In the genomic region with DNA sequence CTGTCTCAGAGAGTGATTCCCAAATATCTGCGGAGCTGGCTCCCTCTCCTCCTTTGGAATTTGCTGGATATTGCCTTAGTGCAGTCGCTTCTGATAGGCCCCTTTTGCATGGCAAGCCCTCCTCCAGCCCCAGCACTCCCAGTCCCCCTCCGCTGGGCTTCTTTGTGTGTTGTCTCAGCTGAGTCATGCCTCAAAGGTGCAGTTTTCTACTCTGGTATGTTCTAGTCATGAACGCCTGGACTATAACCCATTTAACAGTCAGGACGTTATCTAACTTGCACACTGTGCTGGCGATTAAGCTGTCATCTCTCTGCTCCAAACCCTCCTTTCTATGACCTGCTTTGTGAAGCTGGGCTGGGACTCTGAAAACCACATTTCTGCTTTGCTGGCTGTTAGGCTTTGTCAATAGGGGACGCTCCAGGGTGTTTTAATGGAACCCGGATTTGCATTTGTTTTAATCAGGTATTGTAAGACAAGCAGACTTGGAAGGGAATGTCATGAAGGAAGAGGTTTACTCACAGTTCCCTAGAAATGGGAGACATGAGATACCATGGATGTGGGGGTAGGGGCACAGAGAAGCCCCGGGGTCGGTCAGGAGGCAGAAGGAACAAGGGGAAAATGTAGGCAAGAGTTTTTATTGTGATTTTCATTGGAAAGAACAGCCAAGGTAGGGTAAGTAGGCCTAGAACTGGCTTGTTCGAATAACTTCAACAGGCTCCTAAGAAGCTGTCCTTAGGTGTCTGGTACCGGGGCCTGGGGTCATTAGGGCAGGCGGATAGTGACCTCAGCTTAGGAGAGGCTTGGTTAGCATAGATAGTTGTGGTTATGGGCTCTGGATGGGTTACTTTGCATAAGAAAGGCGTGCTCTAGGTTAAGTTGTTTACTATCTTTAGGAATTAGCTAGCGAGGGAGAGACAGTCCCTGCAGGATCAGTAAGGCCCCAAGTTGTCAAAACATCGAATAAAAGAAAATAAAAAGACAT, we compare ENCODE assay signal across 24 cellular contexts. TPM values are rescaled to one million over a fixed set of nuclear protein-coding genes. Genes with fewer than 3 reads are reported as not detected.
DNase-seq lines count a peak whose midpoint lies in the region; FAIRE-seq and TF ChIP-seq lines count a peak whose summit lies in the region.
"Had no signal": no experiment of that assay in that cellular context is flagged by ENCODE, and none has a peak within 500 bp of the region (broad histone marks: within the 10 kb centered on the region; RNA-seq: fewer than 3 reads in every experiment).

No MANE protein-coding gene starts in this region.

- DNase-seq in AG10803 (ENCODE audit: low read depth) (peak; percentile 22), H9 (peak; percentile 76), astrocyte (ENCODE audit: low read depth) (peak; percentile 41), iPS-NIHi7 (ENCODE audit: extremely low spot score) (peak; percentile 59), ecto neural progenitor cell (ENCODE audit: low spot score) (no peak), DMS79 (lab: John Stamatoyannopoulos, UW) (no peak), HuH-7.5 (ENCODE audit: low spot score) (no peak), germinal center (ENCODE audit: low spot score) (no peak)
- DNase-seq: ACHN; activated CD8-positive, alpha-beta T cell treated with anti-CD3 and anti-CD28 coated beads, Interleukin-2, amount 10 ng/mL, durations not matched to agents 7 days and 5 days; CD4-positive, alpha-beta T cell; DMS79 treated with DMSO at 0.1 percent for 48 hours; NCI-H1417; NCI-H82; right cardiac atrium; RPMI8226; SW 1271 had no signal

- H3K79me2 ChIP-seq in H9 (ENCODE audit: insufficient read depth, low read length) (no peaks in the 10 kb centered on the region), astrocyte (ENCODE audit: insufficient read depth, low read length) (no peaks in the 10 kb centered on the region)

- no peaks in the 10 kb centered on the region for H4K20me1 ChIP-seq in H9 (ENCODE audit: control insufficient read depth, insufficient read depth, insufficient read length)
- no peaks in the 10 kb centered on the region for H4K20me1 ChIP-seq in astrocyte (ENCODE audit: insufficient read depth, low read length)

- H3K4me1 Mint-ChIP-seq in H9 (peaks cover 16 to 22% of the 10 kb centered on the region in 2 experiments), astrocyte (ENCODE audit: low read depth, unreplicated experiment) (peaks cover 9% of the 10 kb centered on the region)

- H3K4me3 ChIP-seq in AG10803 (ENCODE audit: low read length) (no peak overlapping the region), astrocyte (ENCODE audit: insufficient read depth, low read depth, low read length) (no peak overlapping the region)
- H3K4me3 ChIP-seq: adrenal gland had no signal

- H3K4me1 ChIP-seq in H9 (ENCODE audit: insufficient read depth, low read length) (no peaks in the 10 kb centered on the region), astrocyte (ENCODE audit: insufficient read depth, low read length) (no peaks in the 10 kb centered on the region)
- H3K4me1 ChIP-seq: adrenal gland had no signal

- no peak for FAIRE-seq in astrocyte (lab: Jason Lieb, UNC)
- FAIRE-seq: colon, endothelial cell of umbilical vein, frontal cortex, GM19239, islet of Langerhans had no signal

- H3K36me3 ChIP-seq in astrocyte (ENCODE audit: insufficient read depth, low read length) = no peaks in the 10 kb centered on the region
- H3K36me3 ChIP-seq: adrenal gland had no signal

- H3K36me3 Mint-ChIP-seq in H9 (ENCODE audit: insufficient read depth in 1 of 3, low read depth in 3 of 3) = no peaks in the 10 kb centered on the region
- no peaks in the 10 kb centered on the region for H3K36me3 Mint-ChIP-seq in astrocyte (ENCODE audit: low read depth, unreplicated experiment)

- no peak overlapping the region for H2AFZ ChIP-seq in H9 (ENCODE audit: low read length)
- H2AFZ ChIP-seq in astrocyte (ENCODE audit: low read depth, low read length) = no peak overlapping the region

- H3K79me1 ChIP-seq in H9 (ENCODE audit: insufficient read depth, low read depth, low read length, poor library complexity, severe bottlenecking) = no peaks in the 10 kb centered on the region

- H4K91ac ChIP-seq in H9 (ENCODE audit: insufficient read length, low read depth, low read length) = no peak overlapping the region

- no peak for TF ChIP-seq CTCF in AG10803 (conservative IDR thresholded peaks at IDR 0.05; ENCODE audit: low read length)
- TF ChIP-seq CTCF in H9 (conservative IDR thresholded peaks at IDR 0.05) = peak; percentile 29; the same call in 2 of the 3 replicates
- TF ChIP-seq CTCF in astrocyte (IDR thresholded peaks at IDR 0.05; ENCODE audit: insufficient read depth, low read depth, low read length) = no peak

- H3K4me2 ChIP-seq in H9 (ENCODE audit: insufficient read depth, insufficient read length, low read length) = no peak overlapping the region
- H3K4me2 ChIP-seq in astrocyte (ENCODE audit: low read length) = no peak overlapping the region

- H3K9me3 Mint-ChIP-seq in H9 = peaks cover 6 to 26% of the 10 kb centered on the region in 2 experiments; a peak in 4 of 5 replicates
- H3K9me3 Mint-ChIP-seq in astrocyte (ENCODE audit: unreplicated experiment) = no peaks in the 10 kb centered on the region
- H3K9me3 Mint-ChIP-seq: CD4-positive, alpha-beta T cell had no signal

- peaks cover 100% of the 10 kb centered on the region for H3K27me3 Mint-ChIP-seq in H9 (ENCODE audit: low read depth)
- peaks cover 64% of the 10 kb centered on the region for H3K27me3 Mint-ChIP-seq in astrocyte (ENCODE audit: low read depth, unreplicated experiment)

- H4K8ac ChIP-seq in H9 (replicated peaks; ENCODE audit: insufficient read length, low read depth, low read length) = no peak overlapping the region

- no peak overlapping the region for H3K18ac ChIP-seq in H9 (ENCODE audit: insufficient read length, low read depth, low read length)

- H3K27ac ChIP-seq in H9 (ENCODE audit: insufficient read length, low read depth, low read length) (no peak overlapping the region), astrocyte (ENCODE audit: low read depth, low read length) (no peak overlapping the region)
- H3K27ac ChIP-seq: adrenal gland had no signal

- H3K27me3 ChIP-seq in H9 (ENCODE audit: insufficient read depth, low read length) = peaks cover 86% of the 10 kb centered on the region
- peaks cover 28% of the 10 kb centered on the region for H3K27me3 ChIP-seq in astrocyte (ENCODE audit: insufficient read depth, low read length)

- H2BK15ac ChIP-seq in H9 (ENCODE audit: low read depth, low read length) = no peak overlapping the region

- H2BK120ac ChIP-seq in H9 (ENCODE audit: low read depth, low read length, poor library complexity, severe bottlenecking) = no peak overlapping the region

- no peaks in the 10 kb centered on the region for H3K9me3 ChIP-seq in H9 (ENCODE audit: control insufficient read depth, low read depth, low read length)
- no peaks in the 10 kb centered on the region for H3K9me3 ChIP-seq in astrocyte (ENCODE audit: insufficient read depth, low read depth, low read length)
- H3K9me3 ChIP-seq: adrenal gland had no signal

- no peak overlapping the region for H2BK12ac ChIP-seq in H9 (ENCODE audit: insufficient read length, low read depth, low read length)

- H3K4me3 Mint-ChIP-seq in H9 = no peak overlapping the region; a peak in 1 of 5 replicates
- H3K4me3 Mint-ChIP-seq in astrocyte (ENCODE audit: unreplicated experiment) = peak overlapping the region; percentile 24
- H3K4me3 Mint-ChIP-seq: activated CD8-positive, alpha-beta T cell treated with anti-CD3 and anti-CD28 coated beads, Interleukin-2, amount 10 ng/mL, durations not matched to agents 7 days and 5 days; CD4-positive, alpha-beta T cell had no signal

- no peak overlapping the region for H2BK5ac ChIP-seq in H9 (ENCODE audit: insufficient read length, low read length)

- H3K27ac Mint-ChIP-seq in H9 = peak overlapping the region in 1 of 3 experiments; percentile 50; a peak in 2 of 7 replicates
- no peak overlapping the region for H3K27ac Mint-ChIP-seq in astrocyte (ENCODE audit: unreplicated experiment)
- H3K27ac Mint-ChIP-seq: activated CD8-positive, alpha-beta T cell treated with anti-CD3 and anti-CD28 coated beads, Interleukin-2, amount 10 ng/mL, durations not matched to agents 7 days and 5 days; CD4-positive, alpha-beta T cell had no signal

- no peak overlapping the region for H3K23ac ChIP-seq in H9 (ENCODE audit: insufficient read length, low read depth, low read length)

- no peak overlapping the region for H3K4ac ChIP-seq in H9 (ENCODE audit: low read depth, low read length)

- H2BK20ac ChIP-seq in H9 (ENCODE audit: low read depth, low read length, poor library complexity, severe bottlenecking) = no peak overlapping the region

- no peak overlapping the region for H3K9ac ChIP-seq in H9 (ENCODE audit: extremely low read depth, insufficient read length, low read length)
- no peak overlapping the region for H3K9ac ChIP-seq in astrocyte (ENCODE audit: low read length)

- no peak overlapping the region for H2AK5ac ChIP-seq in H9 (ENCODE audit: insufficient read length, low read length)

- WGBS in H9 (ENCODE audit: extremely low coverage, insufficient read length, low lambda C conversion rate) = no CpG with 5 or more reads among the region's 16 CpGs

- H3K14ac ChIP-seq in H9 (ENCODE audit: insufficient read depth, low read length) = no peak overlapping the region

- H3K56ac ChIP-seq in H9 (ENCODE audit: insufficient read length, low read depth, low read length) = no peak overlapping the region

- H3T11ph ChIP-seq in H9 (ENCODE audit: low read length) = no peak overlapping the region

- no peaks in the 10 kb centered on the region for H3K23me2 ChIP-seq in H9 (ENCODE audit: insufficient read length, low read depth, low read length, poor library complexity, severe bottlenecking)

- no peak overlapping the region for H4K5ac ChIP-seq in H9 (ENCODE audit: insufficient read length, low read depth, low read length)

RNA-seq across cellular contexts. Expression of a gene that starts 20.4 kb away (rescaled TPM):
- total RNA-seq in H9 (2021) (0.15 TPM in 2 replicates), astrocyte (0.07 and 0.20 TPM in 2 replicates)
- total RNA-seq: endothelial cell of umbilical vein, mesenteric fat pad had no signal

RNA-seq across cellular contexts. Expression of a gene that starts 27.0 kb away (rescaled TPM):
- total RNA-seq in H9 (2021) (36.3 and 38.8 TPM in 2 replicates), astrocyte (33.1 and 33.7 TPM in 2 replicates)

RNA-seq across cellular contexts. Expression of a gene that starts 39.7 kb away (rescaled TPM):
- not detected in 2 replicates for total RNA-seq in H9 (2021)
- 0.20 TPM in 1 of 2 replicates, not detected in the other for total RNA-seq in astrocyte
- total RNA-seq: activated CD8-positive, alpha-beta T cell treated with anti-CD3 and anti-CD28 coated beads, Interleukin-2, amount 10 ng/mL, durations not matched to agents 7 days and 5 days; endothelial cell of umbilical vein had no signal

RNA-seq across cellular contexts. Expression of a gene that starts 59.5 kb away (rescaled TPM):
- total RNA-seq in H9 (2021) (3.7 and 4.3 TPM in 2 replicates), astrocyte (0.24 and 0.36 TPM in 2 replicates)
- total RNA-seq: CD4-positive, alpha-beta T cell had no signal

Comparison
In these comparisons a context has a peak if more than half of its experiments do, and no peak if none do; other contexts are left out.
1. DNase-seq: peak in AG10803 (single experiment), H9 (single experiment), astrocyte (single experiment) and iPS-NIHi7 (single experiment); none in ecto neural progenitor cell (single experiment), DMS79 (single experiment), HuH-7.5 (single experiment) and germinal center (single experiment).